Comparison of ENCODE assay signal across 10 cellular contexts in genomic region chr11:829946-830294, GRCh38. TPM values are rescaled to one million over a fixed set of nuclear protein-coding genes. Genes with fewer than 3 reads are reported as not detected.
DNase-seq lines count a peak whose midpoint lies in the region; ATAC-seq and TF ChIP-seq lines count a peak whose summit lies in the region.
"Had no signal": no experiment of that assay in that cellular context is flagged by ENCODE, and none has a peak within 500 bp of the region (broad histone marks: within the 10 kb centered on the region; RNA-seq: fewer than 3 reads in every experiment).

No MANE protein-coding gene starts in this region.

- H3K27ac ChIP-seq in brain microvascular endothelial cell (no peak overlapping the region), mesodermal cell (ENCODE audit: low read depth, low read length, severe bottlenecking) (no peak overlapping the region), upper lobe of left lung (peak overlapping the region; percentile 48 to 92 (median 84))
- H3K27ac ChIP-seq: PC-9 had no signal

- H3K9me3 Mint-ChIP-seq in activated naive CD4-positive, alpha-beta T cell treated with anti-CD3 and anti-CD28 coated beads, Interleukin-2, amount 10 ng/mL, durations not matched to agents 7 days and 5 days, result no peaks in the 10 kb centered on the region
- no peaks in the 10 kb centered on the region for H3K9me3 Mint-ChIP-seq in activated naive CD4-positive, alpha-beta T cell treated with anti-CD3 and anti-CD28 coated beads for 36 hours

- peaks cover 69% of the 10 kb centered on the region for H3K27me3 Mint-ChIP-seq in activated naive CD4-positive, alpha-beta T cell treated with anti-CD3 and anti-CD28 coated beads, Interleukin-2, amount 10 ng/mL, durations not matched to agents 7 days and 5 days
- peaks cover 45% of the 10 kb centered on the region for H3K27me3 Mint-ChIP-seq in activated naive CD4-positive, alpha-beta T cell treated with anti-CD3 and anti-CD28 coated beads for 36 hours (ENCODE audit: low read depth)

- 1% methylated on average over 34 of the region's 34 CpGs for WGBS in mesodermal cell (ENCODE audit: insufficient coverage in 2 of 2), 2 experiments
- 0 to 2% methylated on average over 1 to 17 of the region's 34 CpGs for WGBS in upper lobe of left lung, 2 donors

- H3K9me3 ChIP-seq in mesodermal cell (ENCODE audit: control insufficient read depth, low read length), result no peaks in the 10 kb centered on the region
- no peaks in the 10 kb centered on the region for H3K9me3 ChIP-seq in upper lobe of left lung

- TF ChIP-seq EP300 in upper lobe of left lung (IDR thresholded peaks at IDR 0.05), result no peak

- in situ Hi-C loops in brain microvascular endothelial cell (cut with HindIII; ENCODE audit: low pct_ligation_motif_present, low sequenced_read_pairs), result no loop called here
- in situ Hi-C loops in KBM-7 (cut with MboI; ENCODE audit: low pct_unique_long_range_greater_than_20kb, low sequenced_read_pairs), result no loop called here

- intact Hi-C loops in activated naive CD4-positive, alpha-beta T cell treated with anti-CD3 and anti-CD28 coated beads for 36 hours (cut with micrococcal nuclease), result loop anchor here (1.0 kb wide), 1 partner anchor 10 kb away; no protein-coding TSS in a partner anchor

- DNase-seq in activated naive CD4-positive, alpha-beta T cell treated with anti-CD3 and anti-CD28 coated beads, Interleukin-2, amount 10 ng/mL, durations not matched to agents 7 days and 5 days, result no peak
- no peak for DNase-seq in activated naive CD4-positive, alpha-beta T cell treated with anti-CD3 and anti-CD28 coated beads for 36 hours
- DNase-seq in brain microvascular endothelial cell, result no peak
- no peak for DNase-seq in upper lobe of left lung
- DNase-seq in KBM-7, result no peak
- DNase-seq: amniotic stem cell had no signal

- TF ChIP-seq POLR2A in upper lobe of left lung (IDR thresholded peaks at IDR 0.05), result peak in 1 of 4 donors; percentile 59

- H3K36me3 ChIP-seq in brain microvascular endothelial cell (replicated peaks), result peaks cover 7% of the 10 kb centered on the region
- peaks cover 4% of the 10 kb centered on the region for H3K36me3 ChIP-seq in mesodermal cell (ENCODE audit: control insufficient read depth, insufficient read depth, low read length)
- peaks cover 1 to 7% (median 6%) of the 10 kb centered on the region in 4 donors for H3K36me3 ChIP-seq in upper lobe of left lung

- H3K4me1 ChIP-seq in mesodermal cell (ENCODE audit: control insufficient read depth, insufficient read depth, low read length, poor library complexity, severe bottlenecking) (peaks cover 51% of the 10 kb centered on the region), upper lobe of left lung (peaks cover 88 to 96% (median 91%) of the 10 kb centered on the region in 4 donors)

- H3K27ac Mint-ChIP-seq in activated naive CD4-positive, alpha-beta T cell treated with anti-CD3 and anti-CD28 coated beads, Interleukin-2, amount 10 ng/mL, durations not matched to agents 7 days and 5 days, result no peak overlapping the region
- no peak overlapping the region for H3K27ac Mint-ChIP-seq in activated naive CD4-positive, alpha-beta T cell treated with anti-CD3 and anti-CD28 coated beads for 36 hours

- CTCF ChIA-PET in activated naive CD4-positive, alpha-beta T cell treated with anti-CD3 and anti-CD28 coated beads, Interleukin-2, amount 10 ng/mL, durations not matched to agents 7 days and 5 days (lab: Charles Lee), result interaction anchor here (3.3 kb wide), 1 partner anchor 11 kb away, joined by 9 read pairs; no protein-coding TSS in a partner anchor
- CTCF ChIA-PET in activated naive CD4-positive, alpha-beta T cell treated with anti-CD3 and anti-CD28 coated beads for 36 hours (lab: Charles Lee), result no interaction called here

- no peaks in the 10 kb centered on the region for H3K27me3 ChIP-seq in brain microvascular endothelial cell (replicated peaks)
- peaks cover 0 to 4% (median 0%) of the 10 kb centered on the region in 4 donors for H3K27me3 ChIP-seq in upper lobe of left lung

- H3K4me1 Mint-ChIP-seq in activated naive CD4-positive, alpha-beta T cell treated with anti-CD3 and anti-CD28 coated beads, Interleukin-2, amount 10 ng/mL, durations not matched to agents 7 days and 5 days, result peaks cover 54% of the 10 kb centered on the region
- H3K4me1 Mint-ChIP-seq in activated naive CD4-positive, alpha-beta T cell treated with anti-CD3 and anti-CD28 coated beads for 36 hours (ENCODE audit: low read depth), result peaks cover 40% of the 10 kb centered on the region

- TF ChIP-seq CTCF in brain microvascular endothelial cell (IDR thresholded peaks at IDR 0.05; ENCODE audit: low read depth, low read length, missing control alignments) (no peak), upper lobe of left lung (IDR thresholded peaks at IDR 0.05) (no peak)

- peaks cover 7% of the 10 kb centered on the region for H3K36me3 Mint-ChIP-seq in activated naive CD4-positive, alpha-beta T cell treated with anti-CD3 and anti-CD28 coated beads, Interleukin-2, amount 10 ng/mL, durations not matched to agents 7 days and 5 days
- peaks cover 4% of the 10 kb centered on the region for H3K36me3 Mint-ChIP-seq in activated naive CD4-positive, alpha-beta T cell treated with anti-CD3 and anti-CD28 coated beads for 36 hours (ENCODE audit: low read depth)

- H3K4me3 ChIP-seq in brain microvascular endothelial cell (ENCODE audit: low read depth, low read length), result peak overlapping the region; percentile 42
- peak overlapping the region; percentile 31 for H3K4me3 ChIP-seq in mesodermal cell (ENCODE audit: extremely low read depth, insufficient read depth, low read length, poor library complexity, severe bottlenecking)
- H3K4me3 ChIP-seq in upper lobe of left lung, result peak overlapping the region in 3 of 4 donors; percentile 39 to 46 (median 45)
- H3K4me3 ChIP-seq: PC-9 had no signal

- peak in 1 of 2 donors; percentile 0 for ATAC-seq in upper lobe of left lung (ENCODE audit: low FRiP score in 2 of 2)
- no peak for ATAC-seq in GM21423 (IDR thresholded peaks at IDR 0.05; ENCODE audit: unreplicated experiment)
- ATAC-seq in GM18502 (IDR thresholded peaks at IDR 0.05; ENCODE audit: poor library complexity, unreplicated experiment), result no peak

- H3K4me3 Mint-ChIP-seq in activated naive CD4-positive, alpha-beta T cell treated with anti-CD3 and anti-CD28 coated beads, Interleukin-2, amount 10 ng/mL, durations not matched to agents 7 days and 5 days, result peak overlapping the region; percentile 48
- H3K4me3 Mint-ChIP-seq in activated naive CD4-positive, alpha-beta T cell treated with anti-CD3 and anti-CD28 coated beads for 36 hours, result no peak overlapping the region

RNA-seq across cellular contexts. Expression of gene CRACR2B, which starts 2.2 kb away (rescaled TPM):
- under 1 TPM; 0.32 to 0.41 TPM for total RNA-seq in activated naive CD4-positive, alpha-beta T cell treated with anti-CD3 and anti-CD28 coated beads for 36 hours
- 7.6 TPM for polyA plus RNA-seq in mesodermal cell (2013, experiment 1 of 2)
- 4.8 TPM for polyA plus RNA-seq in mesodermal cell (2013, experiment 2 of 2)
- 100 to 1,000 TPM in 1 of 6 donors, 10 to 100 TPM in 5; 29.0 to 157 (median 41.4) TPM for total RNA-seq in upper lobe of left lung

RNA-seq across cellular contexts. Expression of gene CD151, which starts 2.8 kb away (rescaled TPM):
- 10 to 100 TPM; 16.3 to 18.1 TPM for total RNA-seq in activated naive CD4-positive, alpha-beta T cell treated with anti-CD3 and anti-CD28 coated beads for 36 hours
- 331 TPM for polyA plus RNA-seq in mesodermal cell (2013, experiment 1 of 2)
- 277 TPM for polyA plus RNA-seq in mesodermal cell (2013, experiment 2 of 2)
- total RNA-seq in upper lobe of left lung, result 100 to 1,000 TPM; 179 to 545 (median 421) TPM

RNA-seq across cellular contexts. Expression of gene PNPLA2, which starts 11.2 kb away (rescaled TPM):
- 10 to 100 TPM; 15.5 to 22.6 TPM for total RNA-seq in activated naive CD4-positive, alpha-beta T cell treated with anti-CD3 and anti-CD28 coated beads for 36 hours
- polyA plus RNA-seq in mesodermal cell (2013, experiment 1 of 2), result 47.0 TPM
- polyA plus RNA-seq in mesodermal cell (2013, experiment 2 of 2), result 33.2 TPM
- total RNA-seq in upper lobe of left lung, result 100 to 1,000 TPM in 4 of 6 donors, 10 to 100 TPM in 2; 74.5 to 303 (median 164) TPM

RNA-seq across cellular contexts. Expression of gene POLR2L, which starts 12.4 kb away (rescaled TPM):
- total RNA-seq in activated naive CD4-positive, alpha-beta T cell treated with anti-CD3 and anti-CD28 coated beads for 36 hours, result 10 to 100 TPM; 68.1 to 68.2 TPM
- 134 TPM for polyA plus RNA-seq in mesodermal cell (2013, experiment 1 of 2)
- polyA plus RNA-seq in mesodermal cell (2013, experiment 2 of 2), result 112 TPM
- total RNA-seq in upper lobe of left lung, result 100 to 1,000 TPM in 3 of 6 donors, 10 to 100 TPM in 3; 34.1 to 168 (median 102) TPM

RNA-seq across cellular contexts. Expression of gene TSPAN4, which starts 12.7 kb away (rescaled TPM):
- 1 to 10 TPM; 5.0 to 6.3 TPM for total RNA-seq in activated naive CD4-positive, alpha-beta T cell treated with anti-CD3 and anti-CD28 coated beads for 36 hours
- polyA plus RNA-seq in mesodermal cell (2013, experiment 1 of 2), result 72.6 TPM
- 66.2 TPM for polyA plus RNA-seq in mesodermal cell (2013, experiment 2 of 2)
- 100 to 1,000 TPM in 5 of 6 donors, 10 to 100 TPM in 1; 91.3 to 181 (median 169) TPM for total RNA-seq in upper lobe of left lung

Comparison
In these comparisons a context has a peak if more than half of its experiments do, and no peak if none do; other contexts are left out.
1. H3K27ac ChIP-seq: peak in upper lobe of left lung (4 of 4); none in brain microvascular endothelial cell (single experiment) and mesodermal cell (single experiment).
2. RNA of gene CRACR2B, which starts 2.2 kb away (total RNA-seq): 29.0 to 157 TPM in upper lobe of left lung; 0.32 to 0.41 TPM in activated naive CD4-positive, alpha-beta T cell treated with anti-CD3 and anti-CD28 coated beads for 36 hours; every median in the first group is over 10 times any median in the second.
3. RNA of gene CD151, which starts 2.8 kb away (total RNA-seq): 179 to 545 TPM in upper lobe of left lung; 16.3 to 18.1 TPM in activated naive CD4-positive, alpha-beta T cell treated with anti-CD3 and anti-CD28 coated beads for 36 hours; every median in the first group is over 4 times any median in the second.
4. Peak in every context shown above with its lines, with median percentiles within 50 percentile points of each other: H3K4me3 ChIP-seq.